Comparison of ENCODE assay signal across 7 cellular contexts in genomic region chr15:21656114-21656746, GRCh38.
DNase-seq lines count a peak whose midpoint lies in the region; ATAC-seq, FAIRE-seq and TF ChIP-seq lines count a peak whose summit lies in the region.
"Not testable (repeated sequence)": the region's sequence is repeated elsewhere in the genome, so short reads cannot be mapped to it uniquely, and the experiment has no call there.

No MANE protein-coding gene starts in this region.

- H3K4me1 Mint-ChIP-seq in activated CD8-positive, alpha-beta T cell treated with anti-CD3 and anti-CD28 coated beads, Interleukin-2, amount 10 ng/mL, durations not matched to agents 7 days and 5 days (ENCODE audit: low read depth), result not testable (repeated sequence)

- H3K27me3 ChIP-seq in K562 (ENCODE audit: control insufficient read depth in 2 of 2, insufficient read depth in 2 of 2, low read length in 2 of 2), result not testable (repeated sequence)

- TF ChIP-seq RAD21 in K562 (CRISPR knock-in tag; conservative IDR thresholded peaks at IDR 0.05 in 1 of 2, IDR thresholded peaks at IDR 0.05 in 1 of 2), result not testable (repeated sequence)

- not testable (repeated sequence) for H3K9me3 Mint-ChIP-seq in activated CD8-positive, alpha-beta T cell treated with anti-CD3 and anti-CD28 coated beads, Interleukin-2, amount 10 ng/mL, durations not matched to agents 7 days and 5 days (ENCODE audit: insufficient read depth)

- H2AFZ ChIP-seq in K562 (ENCODE audit: low read depth, low read length), result not testable (repeated sequence)

- FAIRE-seq in K562 (lab: Jason Lieb, UNC), result not testable (repeated sequence)

- H3K4me3 ChIP-seq in K562, result not testable (repeated sequence)

- in situ Hi-C loops in K562 (cut with MboI), result not testable (repeated sequence)

- H3K36me3 ChIP-seq in KOPT-K1 (ENCODE audit: insufficient read depth, low read length); K562 (ENCODE audit: control insufficient read depth, insufficient read depth, low read length): not testable (repeated sequence)

- not testable (repeated sequence) for TF ChIP-seq POLR2A in K562 (conservative IDR thresholded peaks at IDR 0.05)

- H3K27me3 Mint-ChIP-seq in activated CD8-positive, alpha-beta T cell treated with anti-CD3 and anti-CD28 coated beads, Interleukin-2, amount 10 ng/mL, durations not matched to agents 7 days and 5 days (ENCODE audit: low read depth), result not testable (repeated sequence)

- POLR2A ChIA-PET in activated CD8-positive, alpha-beta T cell treated with anti-CD3 and anti-CD28 coated beads, Interleukin-2, amount 10 ng/mL, durations not matched to agents 7 days and 5 days (lab: Charles Lee); K562 (lab: Yijun Ruan, JAX): not testable (repeated sequence)

- peak overlapping the region; percentile 31 for H3K27ac ChIP-seq in KOPT-K1 (ENCODE audit: low read depth, low read length, poor library complexity, severe bottlenecking)
- H3K27ac ChIP-seq in K562 (ENCODE audit: extremely low read depth, low read depth, low read length), result not testable (repeated sequence)

- H3K36me3 Mint-ChIP-seq in activated CD8-positive, alpha-beta T cell treated with anti-CD3 and anti-CD28 coated beads, Interleukin-2, amount 10 ng/mL, durations not matched to agents 7 days and 5 days (ENCODE audit: low read depth), result not testable (repeated sequence)

- H3K9me3 ChIP-seq in KOPT-K1 (ENCODE audit: insufficient read depth, low read length, poor library complexity, severe bottlenecking); K562 (replicated peaks; ENCODE audit: control insufficient read depth, insufficient read depth, low read depth, low read length): not testable (repeated sequence)

- CTCF ChIA-PET in activated CD8-positive, alpha-beta T cell treated with anti-CD3 and anti-CD28 coated beads, Interleukin-2, amount 10 ng/mL, durations not matched to agents 7 days and 5 days (lab: Charles Lee); K562 (lab: Yijun Ruan, JAX; ENCODE audit: low intra/inter-chr PET ratio): not testable (repeated sequence)

- H3K4me1 ChIP-seq in K562 (replicated peaks in 1 of 2; ENCODE audit: control insufficient read depth in 2 of 2, insufficient read depth in 2 of 2, low read length in 2 of 2), result not testable (repeated sequence)

- TF ChIP-seq CTCF in K562 (IDR thresholded peaks at IDR 0.05 in 2 of 3, conservative IDR thresholded peaks at IDR 0.05 in 1 of 3; ENCODE audit: insufficient read depth in 2 of 3, low read depth in 1 of 3, low read length in 3 of 3), result not testable (repeated sequence)

- DNase-seq in activated CD8-positive, alpha-beta T cell treated with anti-CD3 and anti-CD28 coated beads, Interleukin-2, amount 10 ng/mL, durations not matched to agents 7 days and 5 days; K562 (ENCODE audit: extremely low read depth in 1 of 4, low spot score in 3 of 4): not testable (repeated sequence)

- H3K27ac Mint-ChIP-seq in activated CD8-positive, alpha-beta T cell treated with anti-CD3 and anti-CD28 coated beads, Interleukin-2, amount 10 ng/mL, durations not matched to agents 7 days and 5 days, result not testable (repeated sequence)

- ATAC-seq in GM18517 (IDR thresholded peaks at IDR 0.05; ENCODE audit: unreplicated experiment) (peak; percentile 21), GM19397 (IDR thresholded peaks at IDR 0.05; ENCODE audit: unreplicated experiment) (peak; percentile 24), GM21737 (IDR thresholded peaks at IDR 0.05; ENCODE audit: unreplicated experiment) (peak; percentile 41), HG03095 (IDR thresholded peaks at IDR 0.05; ENCODE audit: unreplicated experiment) (peak; percentile 24), K562 (peak; percentile 27)
- ATAC-seq in activated CD8-positive, alpha-beta T cell treated with anti-CD3 and anti-CD28 coated beads, Interleukin-2, amount 10 ng/mL, durations not matched to agents 7 days and 5 days, result peak; percentile 57

- not testable (repeated sequence) for H4K20me1 ChIP-seq in K562 (replicated peaks; ENCODE audit: control insufficient read depth, insufficient read depth, low read length)

- H3K79me2 ChIP-seq in K562 (ENCODE audit: control insufficient read depth, insufficient read depth, low read length), result not testable (repeated sequence)

- intact Hi-C loops in K562 (cut with micrococcal nuclease), result not testable (repeated sequence)

- not testable (repeated sequence) for H3K9me1 ChIP-seq in K562 (ENCODE audit: control insufficient read depth, insufficient read depth, low read length)

- H3K4me3 Mint-ChIP-seq in activated CD8-positive, alpha-beta T cell treated with anti-CD3 and anti-CD28 coated beads, Interleukin-2, amount 10 ng/mL, durations not matched to agents 7 days and 5 days, result not testable (repeated sequence)

- not testable (repeated sequence) for BruUV-seq in K562 (replicated peaks; lab: Mats Ljungman, UMichigan)

- not testable (repeated sequence) for H3K9ac ChIP-seq in K562 (ENCODE audit: insufficient read depth in 1 of 2, low read depth in 2 of 2, low read length in 2 of 2)

- WGBS in K562 (ENCODE audit: insufficient coverage, low coverage, missing lambda C conversion rate), result no CpG with 5 or more reads among the region's 16 CpGs

- H3K4me2 ChIP-seq in K562 (ENCODE audit: insufficient read depth, low read length), result not testable (repeated sequence)

- TF ChIP-seq EP300 in K562 (IDR thresholded peaks at IDR 0.05; ENCODE audit: low read length), result not testable (repeated sequence)
